Comparison of ENCODE assay signal across 8 cellular contexts in genomic region chr12:27015730-27016076, GRCh38. TPM values are rescaled to one million over a fixed set of nuclear protein-coding genes. Genes with fewer than 3 reads are reported as not detected.
DNase-seq lines count a peak whose midpoint lies in the region; ATAC-seq, FAIRE-seq and TF ChIP-seq lines count a peak whose summit lies in the region.

No MANE protein-coding gene starts in this region.

- H3K36me3 ChIP-seq in endothelial cell of umbilical vein (ENCODE audit: control insufficient read depth in 2 of 2, extremely low read depth in 1 of 2, insufficient read depth in 2 of 2, low read length in 2 of 2) (no peaks in the 10 kb centered on the region), sigmoid colon (no peaks in the 10 kb centered on the region)

- TF ChIP-seq CTCF in HL-60 (IDR thresholded peaks at IDR 0.05; ENCODE audit: insufficient read depth, low read length), result peak; percentile 20
- peak; percentile 30; the same call in 1 of the 2 replicates for TF ChIP-seq CTCF in RWPE1 (conservative IDR thresholded peaks at IDR 0.05; ENCODE audit: low read depth)
- TF ChIP-seq CTCF in endothelial cell of umbilical vein (IDR thresholded peaks at IDR 0.05; ENCODE audit: extremely low read depth in 1 of 2, insufficient read depth in 1 of 2, low read depth in 1 of 2, low read length in 2 of 2), result peak; percentile 11 to 14
- TF ChIP-seq CTCF in sigmoid colon (IDR thresholded peaks at IDR 0.05), result peak in 1 of 4 experiments; percentile 12

- no peaks in the 10 kb centered on the region for H3K9me1 ChIP-seq in endothelial cell of umbilical vein (replicated peaks; ENCODE audit: control insufficient read depth, extremely low read depth, insufficient read depth, low read length)

- intact Hi-C loops in endothelial cell of umbilical vein (cut with micrococcal nuclease), result loop anchor here (1.0 to 10.0 kb wide), 7 partner anchors 107 to 687 kb away; partner anchors contain the start of gene STK38L
- intact Hi-C loops in sigmoid colon (cut with DNase I), result loop anchor here (2.0 to 10.0 kb wide), 2 partner anchors 161 to 229 kb away; partner anchors contain the start of gene STK38L

- DNase-seq in COLO829 (ENCODE audit: low spot score), result peak; percentile 40
- DNase-seq in HL-60 (ENCODE audit: low read depth in 1 of 2, low spot score in 1 of 2), result peak in 1 of 2 experiments; percentile 31
- peak; percentile 21 for DNase-seq in RWPE1 (ENCODE audit: low spot score)
- DNase-seq in endothelial cell of umbilical vein (ENCODE audit: low read depth, low spot score), result peak; percentile 60
- no peak for DNase-seq in sigmoid colon
- no peak for DNase-seq in NK-92 (lab: John Stamatoyannopoulos, UW; ENCODE audit: unreplicated experiment)

- no peaks in the 10 kb centered on the region for H3K9me3 ChIP-seq in endothelial cell of umbilical vein (replicated peaks; ENCODE audit: control insufficient read depth, insufficient read depth, low read length)
- no peaks in the 10 kb centered on the region for H3K9me3 ChIP-seq in sigmoid colon

- H3K79me2 ChIP-seq in endothelial cell of umbilical vein (ENCODE audit: control insufficient read depth, insufficient read depth, low read length), result peaks cover 13% of the 10 kb centered on the region

- no peaks in the 10 kb centered on the region for H4K20me1 ChIP-seq in endothelial cell of umbilical vein (replicated peaks; ENCODE audit: control insufficient read depth, extremely low read depth, insufficient read depth, low read length)

- TF ChIP-seq POLR2A in endothelial cell of umbilical vein (IDR thresholded peaks at IDR 0.05; ENCODE audit: low read depth, low read length) (no peak), sigmoid colon (IDR thresholded peaks at IDR 0.05) (no peak)

- H3K9ac ChIP-seq in endothelial cell of umbilical vein (replicated peaks; ENCODE audit: extremely low read depth, insufficient read depth, low read length), result peak overlapping the region; percentile 17

- H3K4me2 ChIP-seq in endothelial cell of umbilical vein (ENCODE audit: insufficient read depth, low read length), result peak overlapping the region; percentile 54

- peak; percentile 37 for FAIRE-seq in endothelial cell of umbilical vein (lab: Jason Lieb, UNC)

- BruUV-seq in endothelial cell of umbilical vein (replicated peaks; lab: Mats Ljungman, UMichigan), result no TSS peak

- 2 to 8% methylated on average over 2 of the region's 2 CpGs for WGBS in sigmoid colon, 2 donors

- POLR2A ChIA-PET in RWPE1 (lab: Yijun Ruan, JAX; ENCODE audit: low non-redundant PET) (interaction anchor here (0.6 kb wide), 2 partner anchors 34 to 115 kb away, joined by 3 to 5 read pairs; no protein-coding TSS in a partner anchor), endothelial cell of umbilical vein (lab: Charles Lee) (no interaction called here)

- TF ChIP-seq EP300 in sigmoid colon (IDR thresholded peaks at IDR 0.05), result no peak

- CTCF ChIA-PET in RWPE1 (lab: Yijun Ruan, JAX), result interaction anchor here (0.6 to 1.6 kb wide), 13 partner anchors 8 to 291 kb away, joined by 3 to 6 read pairs (median 3); no protein-coding TSS in a partner anchor
- CTCF ChIA-PET in endothelial cell of umbilical vein (lab: Charles Lee), result interaction anchor here (0.6 to 4.8 kb wide), 67 partner anchors 9 to 918 kb away, joined by 3 to 268 read pairs (median 4); partner anchors contain the start of genes ITPR2 and STK38L

- H3K4me1 ChIP-seq in endothelial cell of umbilical vein (ENCODE audit: control insufficient read depth, extremely low read depth, insufficient read depth, low read length) (peaks cover 11% of the 10 kb centered on the region), sigmoid colon (peaks cover 0 to 40% (median 30%) of the 10 kb centered on the region in 4 donors)

- H3K27ac ChIP-seq in HL-60 (replicated peaks) (peak overlapping the region; percentile 95), RWPE1 (no peak overlapping the region), endothelial cell of umbilical vein (ENCODE audit: insufficient read depth, low read depth, low read length) (no peak overlapping the region), sigmoid colon (peak overlapping the region; percentile 81 to 95 (median 92))

- H3K4me3 ChIP-seq in HL-60 (replicated peaks; ENCODE audit: insufficient read depth, low read length) (no peak overlapping the region), endothelial cell of umbilical vein (replicated peaks in 1 of 3; ENCODE audit: insufficient read depth in 1 of 3, low read depth in 1 of 3, low read length in 3 of 3) (no peak overlapping the region), sigmoid colon (no peak overlapping the region)

- dilution Hi-C loops in endothelial cell of umbilical vein (cut with MboI; ENCODE audit: extremely low pct_ligation_motif_present, low sequenced_read_pairs), result no loop called here

- ATAC-seq in HG03196 (IDR thresholded peaks at IDR 0.05; ENCODE audit: unreplicated experiment), result no peak
- no peak for ATAC-seq in HG03457 (IDR thresholded peaks at IDR 0.05; ENCODE audit: unreplicated experiment)

- peak overlapping the region; percentile 94 for H2AFZ ChIP-seq in endothelial cell of umbilical vein (ENCODE audit: low read depth, low read length)

- H3K27me3 ChIP-seq in HL-60 (ENCODE audit: insufficient read depth, poor library complexity, severe bottlenecking) (no peaks in the 10 kb centered on the region), endothelial cell of umbilical vein (ENCODE audit: control insufficient read depth in 2 of 2, insufficient read depth in 2 of 2, low read length in 2 of 2) (no peaks in the 10 kb centered on the region), sigmoid colon (no peaks in the 10 kb centered on the region)

TF ChIP-seq in endothelial cell of umbilical vein, 7 proteins besides CTCF, POLR2A, EP300 and RAD21:
- TF ChIP-seq MYC (IDR thresholded peaks at IDR 0.05; ENCODE audit: low read depth, low read length) (no peak), POLR2AphosphoS5 (IDR thresholded peaks at IDR 0.05; ENCODE audit: insufficient read depth, low read depth, low read length) (no peak), MAX (IDR thresholded peaks at IDR 0.05; ENCODE audit: insufficient read depth, insufficient read length) (no peak), GATA2 (IDR thresholded peaks at IDR 0.05; ENCODE audit: insufficient read depth, insufficient read length, low read depth, low read length) (no peak), JUN (IDR thresholded peaks at IDR 0.05; ENCODE audit: borderline replicate concordance, insufficient read depth, insufficient read length, low read depth) (no peak), EZH2 (IDR thresholded peaks at IDR 0.05; ENCODE audit: borderline replicate concordance, low read depth, low read length, severe bottlenecking) (no peak), FOS (IDR thresholded peaks at IDR 0.05; ENCODE audit: borderline replicate concordance, insufficient read depth, low read length) (no peak)

RNA-seq across cellular contexts. Expression of gene TM7SF3, which starts 1.5 kb away (rescaled TPM):
- total RNA-seq in endothelial cell of umbilical vein, result 51.0 and 54.8 TPM in 2 replicates
- 58.9 and 70.7 TPM in 2 replicates for polyA plus RNA-seq in endothelial cell of umbilical vein
- 48.3 and 57.4 TPM in 2 replicates for polyA plus RNA-seq in endothelial cell of umbilical vein (2011; cell fraction: cytosol; rRNA removed)
- 56.8 and 66.5 TPM in 2 replicates for polyA plus RNA-seq in endothelial cell of umbilical vein (2011; cell fraction: nucleus; rRNA removed)
- polyA plus RNA-seq in endothelial cell of umbilical vein (2012), result 66.3 and 80.4 TPM in 2 replicates
- 223 and 252 TPM in 2 replicates for polyA minus RNA-seq in endothelial cell of umbilical vein
- 66.8 TPM for polyA minus RNA-seq in endothelial cell of umbilical vein (2011; cell fraction: cytosol; rRNA and poly(A)+ RNA removed)
- polyA minus RNA-seq in endothelial cell of umbilical vein (2011; cell fraction: nucleus; rRNA and poly(A)+ RNA removed), result 37.4 and 79.1 TPM in 2 replicates
- total RNA-seq in sigmoid colon, result 10 to 100 TPM; 38.4 to 56.9 (median 51.2) TPM
- polyA plus RNA-seq in sigmoid colon, result 10 to 100 TPM in 2 of 3 donors, 1 to 10 TPM in 1; 9.2 to 33.2 (median 13.8) TPM

RNA-seq across cellular contexts. Expression of gene MED21, which starts 6.7 kb away (rescaled TPM):
- 43.5 and 45.4 TPM in 2 replicates for total RNA-seq in endothelial cell of umbilical vein
- 20.1 and 25.2 TPM in 2 replicates for polyA plus RNA-seq in endothelial cell of umbilical vein
- 24.6 and 24.7 TPM in 2 replicates for polyA plus RNA-seq in endothelial cell of umbilical vein (2011; cell fraction: cytosol; rRNA removed)
- 24.2 and 27.3 TPM in 2 replicates for polyA plus RNA-seq in endothelial cell of umbilical vein (2011; cell fraction: nucleus; rRNA removed)
- polyA plus RNA-seq in endothelial cell of umbilical vein (2012), result 52.5 and 55.1 TPM in 2 replicates
- 51.8 and 63.4 TPM in 2 replicates for polyA minus RNA-seq in endothelial cell of umbilical vein
- 18.7 TPM for polyA minus RNA-seq in endothelial cell of umbilical vein (2011; cell fraction: cytosol; rRNA and poly(A)+ RNA removed)
- 37.9 and 45.1 TPM in 2 replicates for polyA minus RNA-seq in endothelial cell of umbilical vein (2011; cell fraction: nucleus; rRNA and poly(A)+ RNA removed)
- total RNA-seq in sigmoid colon, result 10 to 100 TPM; 50.1 to 64.3 (median 62.9) TPM
- polyA plus RNA-seq in sigmoid colon, result 10 to 100 TPM; 19.4 to 34.9 (median 33.0) TPM

Comparison
In these comparisons a context has a peak if more than half of its experiments do, and no peak if none do; other contexts are left out.
1. DNase-seq: peak in COLO829 (single experiment), RWPE1 (single experiment) and endothelial cell of umbilical vein (single experiment); none in sigmoid colon (single experiment) and NK-92 (single experiment).
2. H3K27ac ChIP-seq: peak in HL-60 (single experiment) and sigmoid colon (4 of 4); none in RWPE1 (single experiment) and endothelial cell of umbilical vein (single experiment).